In genomic region chr1:112956503-112957132, GRCh38 we compare ENCODE assay signal across 1 cellular context.
TF ChIP-seq lines count a peak whose summit lies in the region.

No MANE protein-coding gene starts in this region.

TF ChIP-seq in K562, 482 proteins besides CTCF, POLR2A, EP300 and RAD21 (continued from another document and continues in another):
- TF ChIP-seq MGA (IDR thresholded peaks at IDR 0.05) (peak; percentile 83), YY1 (IDR thresholded peaks at IDR 0.05; ENCODE audit: borderline replicate concordance in 1 of 3, control insufficient read depth in 1 of 3, extremely low read depth in 1 of 3, insufficient read depth in 3 of 3, insufficient read length in 1 of 3, insufficient replicate concordance in 2 of 3, low read depth in 1 of 3, low read length in 2 of 3) (no peak), EHMT2 (IDR thresholded peaks at IDR 0.05) (no peak), KLF6 (CRISPR knock-in tag; IDR thresholded peaks at IDR 0.05; ENCODE audit: borderline replicate concordance) (peak; percentile 17; the same call in 1 of the 2 replicates), ZNF175 (CRISPR knock-in tag; IDR thresholded peaks at IDR 0.05; ENCODE audit: low read depth) (no peak), MTA3 (IDR thresholded peaks at IDR 0.05; ENCODE audit: borderline replicate concordance) (no peak), NFIX (CRISPR knock-in tag; IDR thresholded peaks at IDR 0.05; ENCODE audit: low read depth) (no peak), ZNF740 (CRISPR knock-in tag; IDR thresholded peaks at IDR 0.05) (no peak), ZNF740 (tag; IDR thresholded peaks at IDR 0.05) (peak in 1 of 2 experiments; percentile 69; a peak in 2 of 4 replicates), DIDO1 (tag; IDR thresholded peaks at IDR 0.05; ENCODE audit: low read depth) (0 out of 2 replicates have a peak, but pooled peaks have one; percentile 21), HNRNPL (IDR thresholded peaks at IDR 0.05; ENCODE audit: low read depth, low read length) (no peak), TOE1 (IDR thresholded peaks at IDR 0.05; ENCODE audit: borderline replicate concordance) (no peak), TOE1 (CRISPR knock-in tag; IDR thresholded peaks at IDR 0.05; ENCODE audit: borderline replicate concordance, low read depth) (peak; percentile 14; the same call in 1 of the 2 replicates), EZH2 (IDR thresholded peaks at IDR 0.05; ENCODE audit: borderline replicate concordance, low read depth, low read length) (no peak), ZC3H4 (CRISPR knock-in tag; IDR thresholded peaks at IDR 0.05; ENCODE audit: borderline replicate concordance) (peak; percentile 12; the same call in 1 of the 2 replicates), NR1H2 (CRISPR knock-in tag; IDR thresholded peaks at IDR 0.05) (peak; percentile 70; the same call in 1 of the 2 replicates), HES1 (IDR thresholded peaks at IDR 0.05; ENCODE audit: low read depth) (no peak), PTBP1 (IDR thresholded peaks at IDR 0.05; ENCODE audit: low read depth, low read length) (no peak), E4F1 (CRISPR knock-in tag; IDR thresholded peaks at IDR 0.05; ENCODE audit: borderline replicate concordance) (no peak), E2F1 (CRISPR knock-in tag; IDR thresholded peaks at IDR 0.05) (peak; percentile 14; the same call in 1 of the 2 replicates), TCF3 (CRISPR knock-in tag; IDR thresholded peaks at IDR 0.05) (peak; percentile 36), AFF1 (IDR thresholded peaks at IDR 0.05; ENCODE audit: low read depth in 1 of 2, partially characterized antibody in 2 of 2) (peak in 1 of 2 experiments; percentile 12), ZNF146 (CRISPR knock-in tag; IDR thresholded peaks at IDR 0.05; ENCODE audit: unreplicated experiment) (no peak), TRIM28 (IDR thresholded peaks at IDR 0.05) (no peak), ZFP36 (IDR thresholded peaks at IDR 0.05; ENCODE audit: low read depth, low read length, partially characterized antibody) (peak; percentile 1), HEY1 (CRISPR knock-in tag; IDR thresholded peaks at IDR 0.05; ENCODE audit: borderline replicate concordance) (no peak), ZNF232 (CRISPR knock-in tag; IDR thresholded peaks at IDR 0.05) (no peak), HNRNPUL1 (IDR thresholded peaks at IDR 0.05; ENCODE audit: low read length) (no peak), MNT (conservative IDR thresholded peaks at IDR 0.05) (peak in 1 of 2 experiments; percentile 1; a peak in 1 of 4 replicates), TAF7 (tag; IDR thresholded peaks at IDR 0.05) (0 out of 2 replicates have a peak, but pooled peaks have one; percentile 18), E2F5 (CRISPR knock-in tag; IDR thresholded peaks at IDR 0.05) (0 out of 2 replicates have a peak, but pooled peaks have one; percentile 64), ETV5 (CRISPR knock-in tag; IDR thresholded peaks at IDR 0.05; ENCODE audit: low read depth) (0 out of 2 replicates have a peak, but pooled peaks have one; percentile 15), ELF1 (tag; IDR thresholded peaks at IDR 0.05) (no peak)
